Comparison of ENCODE assay signal across 8 cellular contexts in genomic region chr9:104093162-104093561, GRCh38. TPM values are rescaled to one million over a fixed set of nuclear protein-coding genes. Genes with fewer than 3 reads are reported as not detected.
DNase-seq lines count a peak whose midpoint lies in the region; ATAC-seq, FAIRE-seq and TF ChIP-seq lines count a peak whose summit lies in the region.

No MANE protein-coding gene starts in this region.

- H3K4me3 ChIP-seq in astrocyte (ENCODE audit: insufficient read depth, low read depth, low read length) = peak overlapping the region; percentile 89
- peak overlapping the region; percentile 87 for H3K4me3 ChIP-seq in thymus (ENCODE audit: low read length)

- no peak for FAIRE-seq in astrocyte (lab: Jason Lieb, UNC)

- peak overlapping the region; percentile 99 for H3K4me3 Mint-ChIP-seq in CD4-positive, alpha-beta T cell
- H3K4me3 Mint-ChIP-seq in astrocyte (ENCODE audit: unreplicated experiment) = peak overlapping the region; percentile 99

- H3K27ac ChIP-seq in CD4-positive, alpha-beta T cell (ENCODE audit: low read depth, low read length) = peak overlapping the region; percentile 80
- H3K27ac ChIP-seq in astrocyte (ENCODE audit: low read depth, low read length) (peak overlapping the region; percentile 99), thymus (ENCODE audit: low read depth) (peak overlapping the region; percentile 99)

- peak overlapping the region; percentile 98 for H3K9ac ChIP-seq in astrocyte (ENCODE audit: low read length)

- H4K20me1 ChIP-seq in astrocyte (ENCODE audit: insufficient read depth, low read length) = no peaks in the 10 kb centered on the region

- no peak for ATAC-seq in CD4-positive, alpha-beta T cell (ENCODE audit: poor library complexity)
- ATAC-seq in GM21723 (IDR thresholded peaks at IDR 0.05; ENCODE audit: unreplicated experiment) = no peak

- H3K36me3 Mint-ChIP-seq in CD4-positive, alpha-beta T cell (ENCODE audit: low read depth) = peaks cover 14% of the 10 kb centered on the region
- no peaks in the 10 kb centered on the region for H3K36me3 Mint-ChIP-seq in astrocyte (ENCODE audit: low read depth, unreplicated experiment)

- peak overlapping the region; percentile 95 for H3K4me2 ChIP-seq in astrocyte (ENCODE audit: low read length)

- no peaks in the 10 kb centered on the region for H3K27me3 ChIP-seq in CD4-positive, alpha-beta T cell (ENCODE audit: control insufficient read depth, insufficient read depth, low read length)
- H3K27me3 ChIP-seq in astrocyte (ENCODE audit: insufficient read depth, low read length) (no peaks in the 10 kb centered on the region), thymus (ENCODE audit: control insufficient read depth, insufficient read depth) (no peaks in the 10 kb centered on the region)

- peak overlapping the region; percentile 99 for H3K27ac Mint-ChIP-seq in CD4-positive, alpha-beta T cell
- H3K27ac Mint-ChIP-seq in astrocyte (ENCODE audit: unreplicated experiment) = peak overlapping the region; percentile 100

- H3K9me3 ChIP-seq in CD4-positive, alpha-beta T cell (ENCODE audit: control insufficient read depth, low read length) = no peaks in the 10 kb centered on the region
- no peaks in the 10 kb centered on the region for H3K9me3 ChIP-seq in astrocyte (ENCODE audit: insufficient read depth, low read depth, low read length)
- H3K9me3 ChIP-seq in thymus (ENCODE audit: control insufficient read depth) = no peaks in the 10 kb centered on the region

- H3K4me1 Mint-ChIP-seq in CD4-positive, alpha-beta T cell (ENCODE audit: low read depth) = peaks cover 60% of the 10 kb centered on the region
- H3K4me1 Mint-ChIP-seq in astrocyte (ENCODE audit: low read depth, unreplicated experiment) = peaks cover 6% of the 10 kb centered on the region

- no peak for TF ChIP-seq CTCF in CD4-positive, alpha-beta T cell (IDR thresholded peaks at IDR 0.05)
- TF ChIP-seq CTCF in astrocyte (IDR thresholded peaks at IDR 0.05; ENCODE audit: insufficient read depth, low read depth, low read length) = no peak

- CTCF ChIA-PET in CD4-positive, alpha-beta T cell (lab: Charles Lee) = no interaction called here

- peaks cover 32% of the 10 kb centered on the region for H3K79me2 ChIP-seq in astrocyte (ENCODE audit: insufficient read depth, low read length)

- H3K27me3 Mint-ChIP-seq in CD4-positive, alpha-beta T cell = no peaks in the 10 kb centered on the region
- peaks cover 3% of the 10 kb centered on the region for H3K27me3 Mint-ChIP-seq in astrocyte (ENCODE audit: low read depth, unreplicated experiment)

- intact Hi-C loops in CD4-positive, alpha-beta T cell (cut with DNase I, micrococcal nuclease) = loop anchor here (2.0 to 10.0 kb wide), 6 partner anchors 81 to 1602 kb away; partner anchors contain the start of genes FKTN (in 2 of the 2), NIPSNAP3A (in 1 of the 2), SLC44A1 (in 1 of the 2) and TMEM38B (in 1 of the 2)

- peak overlapping the region; percentile 96 for H2AFZ ChIP-seq in astrocyte (ENCODE audit: low read depth, low read length)

- H3K4me1 ChIP-seq in astrocyte (ENCODE audit: insufficient read depth, low read length) = peaks cover 9% of the 10 kb centered on the region
- H3K4me1 ChIP-seq in thymus (ENCODE audit: control insufficient read depth, insufficient read depth, low read length) = peaks cover 9% of the 10 kb centered on the region

- POLR2A ChIA-PET in CD4-positive, alpha-beta T cell (lab: Charles Lee) = interaction anchor here (1.0 to 3.3 kb wide), 5 partner anchors 9 to 1601 kb away, joined by 3 to 25 read pairs (median 3); partner anchors contain the start of genes NIPSNAP3A and TMEM38B

- 8% methylated on average over 8 of the region's 8 CpGs for WGBS in thymus

- no peak for DNase-seq in CD4-positive, alpha-beta T cell
- DNase-seq in KG1 (lab: John Stamatoyannopoulos, UW) = peak; percentile 28
- DNase-seq in astrocyte (ENCODE audit: low read depth) = peak; percentile 7
- peak; percentile 35 for DNase-seq in left kidney (ENCODE audit: low read depth, low spot score)
- no peak for DNase-seq in stimulated activated CD4-positive, alpha-beta T cell treated with anti-CD3 and anti-CD28 coated beads, Interleukin-1b, Interleukin-23, amount 100 ng/mL, for 48 hours
- DNase-seq in D341Med (ENCODE audit: low spot score) = no peak

- H3K9me3 Mint-ChIP-seq in CD4-positive, alpha-beta T cell = no peaks in the 10 kb centered on the region
- no peaks in the 10 kb centered on the region for H3K9me3 Mint-ChIP-seq in astrocyte (ENCODE audit: unreplicated experiment)

- H3K36me3 ChIP-seq in astrocyte (ENCODE audit: insufficient read depth, low read length) (peaks cover 4% of the 10 kb centered on the region), thymus (ENCODE audit: control insufficient read depth, insufficient read depth) (no peaks in the 10 kb centered on the region)

RNA-seq across cellular contexts. Expression of gene SMC2, which starts 0.9 kb away (rescaled TPM):
- total RNA-seq in CD4-positive, alpha-beta T cell = 1 to 10 TPM; 2.6 to 2.9 TPM
- 9.4 and 9.8 TPM in 2 replicates for total RNA-seq in astrocyte
- polyA plus RNA-seq in thymus = 4.7 TPM

Comparison
In these comparisons a context has a peak if more than half of its experiments do, and no peak if none do; other contexts are left out.
1. DNase-seq: peak in KG1 (single experiment), astrocyte (single experiment) and left kidney (single experiment); none in CD4-positive, alpha-beta T cell (0 of 10), stimulated activated CD4-positive, alpha-beta T cell treated with anti-CD3 and anti-CD28 coated beads, Interleukin-1b, Interleukin-23, amount 100 ng/mL, for 48 hours (single experiment) and D341Med (single experiment).
2. Peak in every context shown above with its lines, with median percentiles within 50 percentile points of each other: H3K27ac ChIP-seq.